27 cellular contexts compared by ENCODE assay signal in the genomic region with DNA sequence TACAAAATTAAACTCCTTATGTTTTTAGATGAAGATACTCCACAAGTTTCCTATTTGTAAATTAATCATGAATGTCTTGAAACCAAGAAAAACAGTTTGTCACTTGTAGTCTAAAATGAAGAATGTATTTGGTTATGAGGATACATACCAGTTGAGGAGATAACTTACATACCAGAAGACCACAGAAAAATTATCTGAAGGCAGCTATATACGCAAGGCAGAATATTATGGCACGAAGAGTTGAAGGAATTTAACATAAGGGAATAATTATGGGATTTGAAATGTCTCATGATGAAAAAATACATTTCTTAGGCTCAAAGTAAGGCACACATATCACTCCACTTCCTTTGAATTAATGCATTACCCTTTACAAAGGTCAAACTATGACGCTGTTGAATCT.
DNase-seq lines count a peak whose midpoint lies in the region; ATAC-seq and TF ChIP-seq lines count a peak whose summit lies in the region.
"Had no signal": no experiment of that assay in that cellular context is flagged by ENCODE, and none has a peak within 500 bp of the region (broad histone marks: within the 10 kb centered on the region; RNA-seq: fewer than 3 reads in every experiment).

No MANE protein-coding gene starts in this region.

- no peaks in the 10 kb centered on the region for H3K36me3 ChIP-seq in Caco-2 (ENCODE audit: control insufficient read depth, insufficient read depth, low read length)
- H3K36me3 ChIP-seq: adrenal gland, cardiac muscle cell, left lung, right lobe of liver, upper lobe of right lung had no signal

- ATAC-seq in GM19463 (IDR thresholded peaks at IDR 0.05; ENCODE audit: unreplicated experiment): no peak
- ATAC-seq: HepG2; left lung; right lobe of liver; stimulated activated effector memory CD8-positive, alpha-beta T cell treated with anti-CD3 and anti-CD28 coated beads, Interleukin-12 subunit alpha, Interleukin-12 subunit beta, amount 100 ng/mL, for 72 hours; upper lobe of right lung had no signal

- H3K27me3 Mint-ChIP-seq in mesothelial cell of epicardium (ENCODE audit: low read depth) (peaks cover 14% of the 10 kb centered on the region), Caco-2 (ENCODE audit: insufficient read depth, unreplicated experiment) (peaks cover 2% of the 10 kb centered on the region)
- H3K27me3 Mint-ChIP-seq: activated B cell treated with CpG ODN at 0.5 μM for 24 hours had no signal

- peak; percentile 44 for DNase-seq in AG09319 (ENCODE audit: extremely low read depth, low read depth)
- DNase-seq in HS-27A (ENCODE audit: low read depth): peak; percentile 60
- DNase-seq in astrocyte of the spinal cord (ENCODE audit: low read depth, low spot score): peak; percentile 25
- peak; percentile 36 to 62 for DNase-seq in foreskin fibroblast
- no peak for DNase-seq in HT-29 (ENCODE audit: low spot score)
- DNase-seq in mesothelial cell of epicardium (ENCODE audit: low spot score in 2 of 2, unreplicated experiment in 2 of 2): no peak
- DNase-seq in Caco-2: no peak
- DNase-seq: activated B cell treated with CpG ODN at 0.5 μM for 24 hours; activated CD4-positive, alpha-beta T cell treated with anti-CD3 and anti-CD28 coated beads, Interleukin-2, amount 50 U/mL, for 48 hours; activated naive CD4-positive, alpha-beta T cell treated with Interleukin-2 at 50 U/mL for 16 hours; adrenal gland; cortex of kidney; Kasumi-1; left lung; mesenchymal stem cell; NCI-H1694 treated with DMSO at 0.1 percent for 48 hours; NCI-H2171 treated with DMSO at 0.1 percent for 48 hours; NK-92 treated with Interleukin-12 subunit alpha and Interleukin-12 subunit beta, amount 100 ng/mL, for 24 hours; PC-9; right lobe of liver; SHP77 treated with DMSO at 0.1 percent for 48 hours; stimulated activated CD4-positive, alpha-beta T cell treated with anti-CD3 and anti-CD28 coated beads, Interleukin-4, amount 100 ng/mL, for 24 hours; upper lobe of right lung had no signal

- CTCF ChIA-PET in Caco-2 (lab: Charles Lee): no interaction called here

- no peaks in the 10 kb centered on the region for H3K9me3 ChIP-seq in Caco-2
- H3K9me3 ChIP-seq: adrenal gland, left lung, right lobe of liver, upper lobe of right lung had no signal

- H3K4me1 Mint-ChIP-seq in mesothelial cell of epicardium: peaks cover 14% of the 10 kb centered on the region
- H3K4me1 Mint-ChIP-seq in Caco-2 (ENCODE audit: low read depth, unreplicated experiment): no peaks in the 10 kb centered on the region
- H3K4me1 Mint-ChIP-seq: activated B cell treated with CpG ODN at 0.5 μM for 24 hours; stimulated activated effector memory CD8-positive, alpha-beta T cell treated with anti-CD3 and anti-CD28 coated beads, Interleukin-12 subunit alpha, Interleukin-12 subunit beta, amount 100 ng/mL, for 72 hours had no signal

- POLR2A ChIA-PET in Caco-2 (lab: Charles Lee): no interaction called here

- H3K4me1 ChIP-seq in Caco-2: no peaks in the 10 kb centered on the region
- H3K4me1 ChIP-seq: adrenal gland, left lung, right lobe of liver, upper lobe of right lung had no signal

- H3K9me3 Mint-ChIP-seq in mesothelial cell of epicardium (peaks cover 6% of the 10 kb centered on the region), Caco-2 (ENCODE audit: unreplicated experiment) (no peaks in the 10 kb centered on the region)
- H3K9me3 Mint-ChIP-seq: activated B cell treated with CpG ODN at 0.5 μM for 24 hours; stimulated activated effector memory CD8-positive, alpha-beta T cell treated with anti-CD3 and anti-CD28 coated beads, Interleukin-12 subunit alpha, Interleukin-12 subunit beta, amount 100 ng/mL, for 72 hours had no signal

- H3K4me3 ChIP-seq in astrocyte of the spinal cord (ENCODE audit: low read depth, low read length) (no peak overlapping the region), foreskin fibroblast (ENCODE audit: low read depth in 1 of 2, low read length in 2 of 2) (no peak overlapping the region), Caco-2 (ENCODE audit: low read depth, low read length) (no peak overlapping the region)
- H3K4me3 ChIP-seq: adrenal gland, cardiac muscle cell, left lung, PC-9, right lobe of liver, upper lobe of right lung had no signal

- no TSS peak for BruUV-seq in Caco-2 (replicated peaks; lab: Mats Ljungman, UMichigan)

- no peaks in the 10 kb centered on the region for H3K27me3 ChIP-seq in Caco-2 (replicated peaks; ENCODE audit: control insufficient read depth, insufficient read depth, low read length)
- H3K27me3 ChIP-seq: adrenal gland, cardiac muscle cell, left lung, upper lobe of right lung had no signal

- no peak overlapping the region for H3K4me3 Mint-ChIP-seq in mesothelial cell of epicardium
- H3K4me3 Mint-ChIP-seq in Caco-2 (ENCODE audit: unreplicated experiment): no peak overlapping the region
- H3K4me3 Mint-ChIP-seq: activated B cell treated with CpG ODN at 0.5 μM for 24 hours; stimulated activated effector memory CD8-positive, alpha-beta T cell treated with anti-CD3 and anti-CD28 coated beads, Interleukin-12 subunit alpha, Interleukin-12 subunit beta, amount 100 ng/mL, for 72 hours had no signal

- no peaks in the 10 kb centered on the region for H3K36me3 Mint-ChIP-seq in mesothelial cell of epicardium
- H3K36me3 Mint-ChIP-seq in Caco-2 (ENCODE audit: insufficient read depth, unreplicated experiment): no peaks in the 10 kb centered on the region
- H3K36me3 Mint-ChIP-seq: stimulated activated effector memory CD8-positive, alpha-beta T cell treated with anti-CD3 and anti-CD28 coated beads, Interleukin-12 subunit alpha, Interleukin-12 subunit beta, amount 100 ng/mL, for 72 hours had no signal

- intact Hi-C loops in Caco-2 (cut with micrococcal nuclease; ENCODE audit: unreplicated experiment): no loop called here

- TF ChIP-seq CTCF in AG09319 (IDR thresholded peaks at IDR 0.05; ENCODE audit: low read depth, low read length): no peak
- TF ChIP-seq CTCF in astrocyte of the spinal cord (IDR thresholded peaks at IDR 0.05; ENCODE audit: low read depth, low read length): no peak
- no peak for TF ChIP-seq CTCF in foreskin fibroblast (IDR thresholded peaks at IDR 0.05; ENCODE audit: low read depth, low read length)
- no peak for TF ChIP-seq CTCF in mesothelial cell of epicardium (IDR thresholded peaks at IDR 0.05; ENCODE audit: unreplicated experiment)
- TF ChIP-seq CTCF in Caco-2 (IDR thresholded peaks at IDR 0.05; ENCODE audit: insufficient read depth in 1 of 2, low read depth in 1 of 2, low read length in 1 of 2, severe bottlenecking in 1 of 2, unreplicated experiment in 1 of 2): no peak

- no peak overlapping the region for H3K27ac Mint-ChIP-seq in mesothelial cell of epicardium
- no peak overlapping the region for H3K27ac Mint-ChIP-seq in Caco-2 (ENCODE audit: unreplicated experiment)
- H3K27ac Mint-ChIP-seq: activated B cell treated with CpG ODN at 0.5 μM for 24 hours; stimulated activated effector memory CD8-positive, alpha-beta T cell treated with anti-CD3 and anti-CD28 coated beads, Interleukin-12 subunit alpha, Interleukin-12 subunit beta, amount 100 ng/mL, for 72 hours had no signal

- in situ Hi-C loops in astrocyte of the spinal cord (cut with HindIII; ENCODE audit: low sequenced_read_pairs): no loop called here

Comparison
In these comparisons a context has a peak if more than half of its experiments do, and no peak if none do; other contexts are left out.
1. DNase-seq: peak in AG09319 (single experiment), HS-27A (single experiment), astrocyte of the spinal cord (single experiment) and foreskin fibroblast (2 of 2); none in HT-29 (single experiment), mesothelial cell of epicardium (0 of 2) and Caco-2 (0 of 2).